ENCODE assay signal across 8 cellular contexts in the genomic region with DNA sequence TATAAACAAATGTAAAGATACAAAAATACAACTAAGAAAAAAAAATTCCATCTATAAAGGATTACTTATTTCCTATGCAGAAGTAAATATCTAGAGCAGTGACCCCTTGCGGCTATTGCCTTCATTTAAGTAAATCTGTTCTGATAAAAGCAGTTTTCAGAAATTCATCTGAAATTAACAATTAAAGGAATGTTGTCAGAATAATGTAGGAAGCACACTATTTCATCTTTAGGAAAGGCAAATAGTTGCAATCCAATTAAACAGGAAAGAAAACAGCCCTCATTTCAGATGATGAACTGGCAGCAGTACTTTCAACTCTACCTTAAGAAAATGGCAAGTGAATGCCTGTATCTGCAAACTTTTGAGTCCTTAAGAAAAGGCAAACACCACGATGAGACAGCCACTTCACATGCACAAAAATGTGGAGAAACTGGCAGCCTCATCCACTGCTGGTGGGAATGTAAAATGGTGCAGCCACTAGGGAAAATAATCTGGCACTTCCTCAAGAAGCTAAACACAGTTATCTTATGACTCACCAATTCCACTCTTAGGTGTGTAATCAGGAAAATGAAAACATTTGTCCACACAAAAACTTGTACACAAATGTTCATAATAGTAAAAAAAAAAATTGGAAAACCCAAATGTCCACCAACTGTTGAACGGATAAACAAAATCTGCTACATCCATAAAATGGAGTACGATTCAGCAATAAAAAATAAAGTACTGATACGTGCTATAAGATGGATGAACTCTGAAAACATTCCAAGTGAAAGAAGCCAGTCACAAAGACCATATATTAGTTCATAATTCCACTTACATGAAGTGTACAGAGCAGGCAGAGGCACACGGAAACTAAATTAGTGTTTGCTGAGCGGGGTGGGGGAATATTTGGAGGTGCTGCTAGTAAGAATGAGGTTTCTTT. TPM values are rescaled to one million over a fixed set of nuclear protein-coding genes. Genes with fewer than 3 reads are reported as not detected.
DNase-seq lines count a peak whose midpoint lies in the region; ATAC-seq and TF ChIP-seq lines count a peak whose summit lies in the region.

No MANE protein-coding gene starts in this region.

- peak overlapping the region; percentile 76 for H3K4me2 ChIP-seq in mammary epithelial cell (ENCODE audit: insufficient read depth, low read depth, low read length)

- H3K4me3 Mint-ChIP-seq in memory B cell, result peak overlapping the region; percentile 52

- DNase-seq in DMS53 (lab: John Stamatoyannopoulos, UW), result peak; percentile 27
- DNase-seq in DMS53 treated with DMSO at 0.1 percent for 48 hours (lab: John Stamatoyannopoulos, UW; ENCODE audit: unreplicated experiment), result no peak
- DNase-seq in mammary epithelial cell, result peak; percentile 56
- no peak for DNase-seq in memory B cell (ENCODE audit: low spot score in 2 of 2)
- no peak for DNase-seq in germinal center (ENCODE audit: low spot score)
- DNase-seq in substantia nigra (lab: John Stamatoyannopoulos, UW), result no peak
- DNase-seq in activated naive CD4-positive, alpha-beta T cell (lab: John Stamatoyannopoulos, UW), result no peak

- BruUV-seq in mammary epithelial cell (replicated peaks; lab: Mats Ljungman, UMichigan), result no TSS peak

- H3K9me3 Mint-ChIP-seq in memory B cell, result no peaks in the 10 kb centered on the region

- H3K9ac ChIP-seq in mammary epithelial cell (ENCODE audit: insufficient read depth, low read length), result peak overlapping the region; percentile 98

- in situ Hi-C loops in mammary epithelial cell (cut with MboI; ENCODE audit: low sequenced_read_pairs in 2 of 2), result no loop called here

- no peak overlapping the region for H2AFZ ChIP-seq in mammary epithelial cell (ENCODE audit: low read depth, low read length)

- H3K4me1 ChIP-seq in mammary epithelial cell (ENCODE audit: insufficient read depth, low read length), result peaks cover 6% of the 10 kb centered on the region

- H3K27ac Mint-ChIP-seq in memory B cell, result peak overlapping the region; percentile 38

- no peaks in the 10 kb centered on the region for H3K27me3 ChIP-seq in mammary epithelial cell (ENCODE audit: insufficient read depth, low read length)

- peaks cover 12% of the 10 kb centered on the region for H3K4me1 Mint-ChIP-seq in memory B cell

- H3K9me3 ChIP-seq in mammary epithelial cell (replicated peaks; ENCODE audit: insufficient read depth, low read length), result no peaks in the 10 kb centered on the region

- no peaks in the 10 kb centered on the region for H4K20me1 ChIP-seq in mammary epithelial cell (ENCODE audit: insufficient read depth, low read length)

- peaks cover 10% of the 10 kb centered on the region for H3K36me3 ChIP-seq in mammary epithelial cell (ENCODE audit: insufficient read depth, low read length)

- CTCF ChIA-PET in mammary epithelial cell (lab: Charles Lee; ENCODE audit: low non-redundant PET), result interaction anchor here (0.8 kb wide), 1 partner anchor 46 kb away, joined by 5 read pairs; no protein-coding TSS in a partner anchor

- 23% methylated on average over 7 of the region's 7 CpGs for WGBS in mammary epithelial cell (ENCODE audit: low coverage, missing lambda C conversion rate)

- no peak for ATAC-seq in memory B cell (ENCODE audit: low read depth)

- dilution Hi-C loops in mammary epithelial cell (cut with HindIII; ENCODE audit: low sequenced_read_pairs), result no loop called here

- peaks cover 78% of the 10 kb centered on the region for H3K79me2 ChIP-seq in mammary epithelial cell (ENCODE audit: insufficient read depth, low read length)

- TF ChIP-seq CTCF in LNCAP (IDR thresholded peaks at IDR 0.05), result peak; percentile 57
- peak; percentile 38 to 39 for TF ChIP-seq CTCF in mammary epithelial cell (conservative IDR thresholded peaks at IDR 0.05 in 1 of 2, IDR thresholded peaks at IDR 0.05 in 1 of 2; ENCODE audit: extremely low read depth in 1 of 2, insufficient read depth in 1 of 2, low read depth in 1 of 2, low read length in 2 of 2)

- H3K27ac ChIP-seq in mammary epithelial cell (ENCODE audit: insufficient read depth, low read depth, low read length), result peak overlapping the region; percentile 96
- no peak overlapping the region for H3K27ac ChIP-seq in substantia nigra (ENCODE audit: low read depth, low read length, poor library complexity, severe bottlenecking)

- H3K27me3 Mint-ChIP-seq in memory B cell, result no peaks in the 10 kb centered on the region

- intact Hi-C loops in mammary epithelial cell (cut with micrococcal nuclease), result loop anchor here (10.0 kb wide), 1 partner anchor 524 kb away; a partner anchor contains a TSS

- peaks cover 13% of the 10 kb centered on the region for H3K36me3 Mint-ChIP-seq in memory B cell

- peak overlapping the region; percentile 69 to 90 (median 70) for H3K4me3 ChIP-seq in mammary epithelial cell (replicated peaks in 1 of 3; ENCODE audit: insufficient read depth in 1 of 3, low read depth in 2 of 3, low read length in 3 of 3)

RNA-seq across cellular contexts. Expression of a gene that starts 2.0 kb away (rescaled TPM):
- total RNA-seq in mammary epithelial cell, result 1 to 10 TPM; 2.8 to 3.0 TPM
- polyA plus RNA-seq in mammary epithelial cell, result 1.6 TPM
- polyA minus RNA-seq in mammary epithelial cell, result not detected

RNA-seq across cellular contexts. Expression of a gene that starts 7.6 kb away (rescaled TPM):
- total RNA-seq in mammary epithelial cell, result 100 to 1,000 TPM; 204 to 225 TPM
- polyA plus RNA-seq in mammary epithelial cell, result 149 TPM
- polyA minus RNA-seq in mammary epithelial cell, result 157 TPM

Comparison
In these comparisons a context has a peak if more than half of its experiments do, and no peak if none do; other contexts are left out.
1. DNase-seq: peak in DMS53 (single experiment) and mammary epithelial cell (single experiment); none in DMS53 treated with DMSO at 0.1 percent for 48 hours (single experiment), memory B cell (0 of 2), germinal center (single experiment), substantia nigra (0 of 49) and activated naive CD4-positive, alpha-beta T cell (0 of 4).